Comparison of ENCODE assay signal across 1 cellular context in the genomic region with DNA sequence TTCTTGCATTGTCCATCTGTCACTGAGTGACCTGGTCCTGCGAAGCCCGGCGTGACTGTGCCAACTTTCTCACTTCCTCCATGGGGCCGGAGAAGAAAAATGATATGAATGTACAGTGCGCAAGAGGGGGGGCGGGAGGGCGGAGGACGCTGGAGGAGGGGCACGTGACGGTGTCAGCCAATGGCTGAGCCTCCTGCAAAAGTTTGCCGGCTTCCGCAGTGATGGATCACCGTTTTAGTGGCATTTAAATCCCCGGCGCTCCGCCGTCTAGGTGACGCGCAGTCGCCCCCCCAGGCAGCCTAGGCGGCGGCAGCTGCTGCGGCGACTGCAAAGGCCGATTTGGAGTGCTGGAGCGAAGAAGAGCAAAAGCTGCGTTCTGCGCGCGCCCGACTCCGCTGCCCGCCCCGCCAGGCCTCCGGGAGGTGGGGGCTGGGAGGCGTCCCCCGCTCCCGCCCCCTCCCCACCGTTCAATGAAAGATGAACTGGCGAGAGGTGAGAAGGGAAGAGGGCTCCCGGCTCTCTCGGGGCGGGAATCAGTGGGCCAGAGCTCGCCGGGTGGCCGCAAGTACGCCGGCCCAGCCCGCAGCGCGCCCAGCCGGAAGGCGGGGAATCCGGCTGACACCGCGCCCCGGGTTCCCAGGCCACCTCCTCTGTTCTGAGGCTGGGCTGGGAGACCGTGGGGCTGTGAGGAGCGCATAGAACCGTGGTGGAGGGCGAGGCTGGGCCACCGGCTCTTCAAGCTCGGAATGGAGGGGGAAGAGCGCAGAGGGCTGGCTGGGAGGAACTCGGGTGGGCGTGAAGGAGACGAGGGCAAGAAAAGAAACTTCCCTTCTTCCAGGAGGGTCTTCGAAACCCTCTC.
TF ChIP-seq lines count a peak whose summit lies in the region.

A gene (minus strand): TSS at position 104 of the 859 bp plus-strand sequence. CDS start 88 bp downstream, at position 16.

TF ChIP-seq in HepG2, 621 proteins besides CTCF, POLR2A, EP300 and RAD21 (continued from another document and continues in another):
- TF ChIP-seq AGO1 (IDR thresholded peaks at IDR 0.05; ENCODE audit: low read depth, low read length, poor library complexity, severe bottlenecking) (peak; percentile 26), U2AF1 (optimal IDR thresholded peaks at IDR 0.05; ENCODE audit: low read depth, low read length) (no peak), IKZF4 (CRISPR knock-in tag; IDR thresholded peaks at IDR 0.05; ENCODE audit: borderline replicate concordance, low read depth, not compliant biosample characterization) (no peak), FIP1L1 (IDR thresholded peaks at IDR 0.05; ENCODE audit: borderline replicate concordance, insufficient read depth, low read depth, low read length) (no peak), FOXP1 (IDR thresholded peaks at IDR 0.05) (no peak), FOXP1 (CRISPR knock-in tag; IDR thresholded peaks at IDR 0.05) (no peak), ZNF839 (CRISPR knock-in tag; IDR thresholded peaks at IDR 0.05; ENCODE audit: borderline replicate concordance) (no peak), RBFOX2 (IDR thresholded peaks at IDR 0.05; ENCODE audit: low read depth, low read length) (0 out of 2 replicates have a peak, but pooled peaks have one; percentile 14), ZSCAN31 (CRISPR knock-in tag; IDR thresholded peaks at IDR 0.05; ENCODE audit: low read depth) (no peak), GTF2F1 (IDR thresholded peaks at IDR 0.05; ENCODE audit: low read length) (no peak), ZNF775 (CRISPR knock-in tag; IDR thresholded peaks at IDR 0.05; ENCODE audit: borderline replicate concordance) (no peak), ESRRA (CRISPR knock-in tag; IDR thresholded peaks at IDR 0.05; ENCODE audit: low read depth) (no peak), HNRNPUL1 (IDR thresholded peaks at IDR 0.05; ENCODE audit: low read depth, low read length) (no peak), YY1 (IDR thresholded peaks at IDR 0.05; ENCODE audit: insufficient read depth, insufficient replicate concordance, low read depth, low read length) (no peak), KLF15 (CRISPR knock-in tag; IDR thresholded peaks at IDR 0.05; ENCODE audit: borderline replicate concordance) (no peak), ZNF367 (CRISPR knock-in tag; IDR thresholded peaks at IDR 0.05; ENCODE audit: borderline replicate concordance) (peak; percentile 71; the same call in 1 of the 2 replicates), ZNF777 (CRISPR knock-in tag; IDR thresholded peaks at IDR 0.05) (peak; percentile 57; the same call in 1 of the 2 replicates), IRX3 (CRISPR knock-in tag; IDR thresholded peaks at IDR 0.05; ENCODE audit: borderline replicate concordance, low read depth) (no peak), MAFK (conservative IDR thresholded peaks at IDR 0.05 in 1 of 2, IDR thresholded peaks at IDR 0.05 in 1 of 2; ENCODE audit: low read length in 2 of 2) (no peak), KAT8 (CRISPR knock-in tag; IDR thresholded peaks at IDR 0.05) (0 out of 2 replicates have a peak, but pooled peaks have one; percentile 58), NFIC (IDR thresholded peaks at IDR 0.05; ENCODE audit: low read length) (no peak), YEATS4 (CRISPR knock-in tag; IDR thresholded peaks at IDR 0.05; ENCODE audit: borderline replicate concordance) (peak; percentile 21; the same call in 1 of the 2 replicates), TGIF2 (CRISPR knock-in tag; IDR thresholded peaks at IDR 0.05) (no peak), RORA (CRISPR knock-in tag; IDR thresholded peaks at IDR 0.05) (no peak), NFKBIZ (CRISPR knock-in tag; IDR thresholded peaks at IDR 0.05) (no peak), ZNF772 (CRISPR knock-in tag; IDR thresholded peaks at IDR 0.05) (no peak), ZNF883 (CRISPR knock-in tag; IDR thresholded peaks at IDR 0.05; ENCODE audit: not compliant biosample characterization) (peak; percentile 45), NFYC (CRISPR knock-in tag; IDR thresholded peaks at IDR 0.05) (peak; percentile 70), ZNF431 (CRISPR knock-in tag; IDR thresholded peaks at IDR 0.05; ENCODE audit: borderline replicate concordance, low read depth) (no peak), CEBPG (CRISPR knock-in tag; IDR thresholded peaks at IDR 0.05) (no peak), ZKSCAN5 (CRISPR knock-in tag; IDR thresholded peaks at IDR 0.05) (no peak), ZNF629 (CRISPR knock-in tag; conservative IDR thresholded peaks at IDR 0.05) (no peak), PPARG (CRISPR knock-in tag; conservative IDR thresholded peaks at IDR 0.05) (no peak), KDM5A (IDR thresholded peaks at IDR 0.05; ENCODE audit: borderline replicate concordance, low read length) (no peak), ZNF138 (CRISPR knock-in tag; IDR thresholded peaks at IDR 0.05; ENCODE audit: low read depth) (no peak), PRPF4 (IDR thresholded peaks at IDR 0.05; ENCODE audit: low read depth, low read length, poor library complexity, severe bottlenecking) (no peak)
- TF ChIP-seq, protein P1, sequence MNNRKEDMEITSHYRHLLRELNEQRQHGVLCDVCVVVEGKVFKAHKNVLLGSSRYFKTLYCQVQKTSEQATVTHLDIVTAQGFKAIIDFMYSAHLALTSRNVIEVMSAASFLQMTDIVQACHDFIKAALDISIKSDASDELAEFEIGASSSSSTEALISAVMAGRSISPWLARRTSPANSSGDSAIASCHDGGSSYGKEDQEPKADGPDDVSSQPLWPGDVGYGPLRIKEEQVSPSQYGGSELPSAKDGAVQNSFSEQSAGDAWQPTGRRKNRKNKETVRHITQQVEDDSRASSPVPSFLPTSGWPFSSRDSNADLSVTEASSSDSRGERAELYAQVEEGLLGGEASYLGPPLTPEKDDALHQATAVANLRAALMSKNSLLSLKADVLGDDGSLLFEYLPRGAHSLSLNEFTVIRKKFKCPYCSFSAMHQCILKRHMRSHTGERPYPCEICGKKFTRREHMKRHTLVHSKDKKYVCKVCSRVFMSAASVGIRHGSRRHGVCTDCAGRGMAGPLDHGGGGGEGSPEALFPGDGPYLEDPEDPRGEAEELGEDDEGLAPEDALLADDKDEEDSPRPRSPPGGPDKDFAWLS (CRISPR knock-in tag; IDR thresholded peaks at IDR 0.05; ENCODE audit: borderline replicate concordance), result no peak
- TF ChIP-seq, protein P2, sequence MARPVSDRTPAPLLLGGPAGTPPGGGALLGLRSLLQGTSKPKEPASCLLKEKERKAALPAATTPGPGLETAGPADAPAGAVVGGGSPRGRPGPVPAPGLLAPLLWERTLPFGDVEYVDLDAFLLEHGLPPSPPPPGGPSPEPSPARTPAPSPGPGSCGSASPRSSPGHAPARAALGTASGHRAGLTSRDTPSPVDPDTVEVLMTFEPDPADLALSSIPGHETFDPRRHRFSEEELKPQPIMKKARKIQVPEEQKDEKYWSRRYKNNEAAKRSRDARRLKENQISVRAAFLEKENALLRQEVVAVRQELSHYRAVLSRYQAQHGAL (CRISPR knock-in tag; IDR thresholded peaks at IDR 0.05; ENCODE audit: not compliant biosample characterization), result no peak
- TF ChIP-seq, protein P3, sequence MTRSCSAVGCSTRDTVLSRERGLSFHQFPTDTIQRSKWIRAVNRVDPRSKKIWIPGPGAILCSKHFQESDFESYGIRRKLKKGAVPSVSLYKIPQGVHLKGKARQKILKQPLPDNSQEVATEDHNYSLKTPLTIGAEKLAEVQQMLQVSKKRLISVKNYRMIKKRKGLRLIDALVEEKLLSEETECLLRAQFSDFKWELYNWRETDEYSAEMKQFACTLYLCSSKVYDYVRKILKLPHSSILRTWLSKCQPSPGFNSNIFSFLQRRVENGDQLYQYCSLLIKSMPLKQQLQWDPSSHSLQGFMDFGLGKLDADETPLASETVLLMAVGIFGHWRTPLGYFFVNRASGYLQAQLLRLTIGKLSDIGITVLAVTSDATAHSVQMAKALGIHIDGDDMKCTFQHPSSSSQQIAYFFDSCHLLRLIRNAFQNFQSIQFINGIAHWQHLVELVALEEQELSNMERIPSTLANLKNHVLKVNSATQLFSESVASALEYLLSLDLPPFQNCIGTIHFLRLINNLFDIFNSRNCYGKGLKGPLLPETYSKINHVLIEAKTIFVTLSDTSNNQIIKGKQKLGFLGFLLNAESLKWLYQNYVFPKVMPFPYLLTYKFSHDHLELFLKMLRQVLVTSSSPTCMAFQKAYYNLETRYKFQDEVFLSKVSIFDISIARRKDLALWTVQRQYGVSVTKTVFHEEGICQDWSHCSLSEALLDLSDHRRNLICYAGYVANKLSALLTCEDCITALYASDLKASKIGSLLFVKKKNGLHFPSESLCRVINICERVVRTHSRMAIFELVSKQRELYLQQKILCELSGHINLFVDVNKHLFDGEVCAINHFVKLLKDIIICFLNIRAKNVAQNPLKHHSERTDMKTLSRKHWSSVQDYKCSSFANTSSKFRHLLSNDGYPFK (CRISPR knock-in tag; IDR thresholded peaks at IDR 0.05; ENCODE audit: borderline replicate concordance), result no peak
- TF ChIP-seq, protein P4, sequence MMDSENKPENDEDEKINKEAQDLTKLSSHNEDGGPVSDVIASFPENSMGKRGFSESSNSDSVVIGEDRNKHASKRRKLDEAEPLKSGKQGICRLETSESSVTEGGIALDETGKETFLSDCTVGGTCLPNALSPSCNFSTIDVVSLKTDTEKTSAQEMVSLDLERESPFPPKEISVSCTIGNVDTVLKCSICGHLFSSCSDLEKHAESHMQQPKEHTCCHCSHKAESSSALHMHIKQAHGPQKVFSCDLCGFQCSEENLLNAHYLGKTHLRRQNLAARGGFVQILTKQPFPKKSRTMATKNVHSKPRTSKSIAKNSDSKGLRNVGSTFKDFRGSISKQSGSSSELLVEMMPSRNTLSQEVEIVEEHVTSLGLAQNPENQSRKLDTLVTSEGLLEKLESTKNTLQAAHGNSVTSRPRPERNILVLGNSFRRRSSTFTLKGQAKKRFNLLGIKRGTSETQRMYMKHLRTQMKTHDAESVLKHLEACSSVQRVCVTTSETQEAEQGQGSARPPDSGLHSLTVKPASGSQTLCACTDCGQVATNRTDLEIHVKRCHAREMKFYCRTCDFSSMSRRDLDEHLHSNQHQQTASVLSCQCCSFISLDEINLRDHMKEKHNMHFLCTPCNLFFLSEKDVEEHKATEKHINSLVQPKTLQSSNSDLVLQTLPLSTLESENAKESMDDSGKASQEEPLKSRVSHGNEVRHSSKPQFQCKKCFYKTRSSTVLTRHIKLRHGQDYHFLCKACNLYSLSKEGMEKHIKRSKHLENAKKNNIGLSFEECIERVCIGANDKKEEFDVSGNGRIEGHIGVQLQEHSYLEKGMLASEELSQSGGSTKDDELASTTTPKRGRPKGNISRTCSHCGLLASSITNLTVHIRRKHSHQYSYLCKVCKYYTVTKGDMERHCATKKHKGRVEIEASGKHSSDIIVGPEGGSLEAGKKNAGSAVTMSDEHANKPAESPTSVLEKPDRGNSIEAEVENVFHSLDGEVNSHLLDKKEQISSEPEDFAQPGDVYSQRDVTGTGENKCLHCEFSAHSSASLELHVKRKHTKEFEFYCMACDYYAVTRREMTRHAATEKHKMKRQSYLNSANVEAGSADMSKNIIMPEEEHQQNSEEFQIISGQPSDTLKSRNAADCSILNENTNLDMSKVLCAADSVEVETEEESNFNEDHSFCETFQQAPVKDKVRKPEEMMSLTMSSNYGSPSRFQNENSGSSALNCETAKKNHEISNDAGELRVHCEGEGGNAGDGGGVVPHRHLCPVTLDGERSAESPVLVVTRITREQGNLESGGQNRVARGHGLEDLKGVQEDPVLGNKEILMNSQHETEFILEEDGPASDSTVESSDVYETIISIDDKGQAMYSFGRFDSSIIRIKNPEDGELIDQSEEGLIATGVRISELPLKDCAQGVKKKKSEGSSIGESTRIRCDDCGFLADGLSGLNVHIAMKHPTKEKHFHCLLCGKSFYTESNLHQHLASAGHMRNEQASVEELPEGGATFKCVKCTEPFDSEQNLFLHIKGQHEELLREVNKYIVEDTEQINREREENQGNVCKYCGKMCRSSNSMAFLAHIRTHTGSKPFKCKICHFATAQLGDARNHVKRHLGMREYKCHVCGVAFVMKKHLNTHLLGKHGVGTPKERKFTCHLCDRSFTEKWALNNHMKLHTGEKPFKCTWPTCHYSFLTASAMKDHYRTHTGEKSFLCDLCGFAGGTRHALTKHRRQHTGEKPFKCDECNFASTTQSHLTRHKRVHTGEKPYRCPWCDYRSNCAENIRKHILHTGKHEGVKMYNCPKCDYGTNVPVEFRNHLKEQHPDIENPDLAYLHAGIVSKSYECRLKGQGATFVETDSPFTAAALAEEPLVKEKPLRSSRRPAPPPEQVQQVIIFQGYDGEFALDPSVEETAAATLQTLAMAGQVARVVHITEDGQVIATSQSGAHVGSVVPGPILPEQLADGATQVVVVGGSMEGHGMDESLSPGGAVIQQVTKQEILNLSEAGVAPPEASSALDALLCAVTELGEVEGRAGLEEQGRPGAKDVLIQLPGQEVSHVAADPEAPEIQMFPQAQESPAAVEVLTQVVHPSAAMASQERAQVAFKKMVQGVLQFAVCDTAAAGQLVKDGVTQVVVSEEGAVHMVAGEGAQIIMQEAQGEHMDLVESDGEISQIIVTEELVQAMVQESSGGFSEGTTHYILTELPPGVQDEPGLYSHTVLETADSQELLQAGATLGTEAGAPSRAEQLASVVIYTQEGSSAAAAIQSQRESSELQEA (CRISPR knock-in tag; IDR thresholded peaks at IDR 0.05; ENCODE audit: not compliant biosample characterization), result no peak
- TF ChIP-seq, protein P5, sequence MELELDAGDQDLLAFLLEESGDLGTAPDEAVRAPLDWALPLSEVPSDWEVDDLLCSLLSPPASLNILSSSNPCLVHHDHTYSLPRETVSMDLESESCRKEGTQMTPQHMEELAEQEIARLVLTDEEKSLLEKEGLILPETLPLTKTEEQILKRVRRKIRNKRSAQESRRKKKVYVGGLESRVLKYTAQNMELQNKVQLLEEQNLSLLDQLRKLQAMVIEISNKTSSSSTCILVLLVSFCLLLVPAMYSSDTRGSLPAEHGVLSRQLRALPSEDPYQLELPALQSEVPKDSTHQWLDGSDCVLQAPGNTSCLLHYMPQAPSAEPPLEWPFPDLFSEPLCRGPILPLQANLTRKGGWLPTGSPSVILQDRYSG (CRISPR knock-in tag; IDR thresholded peaks at IDR 0.05), result no peak
- TF ChIP-seq, protein P6, sequence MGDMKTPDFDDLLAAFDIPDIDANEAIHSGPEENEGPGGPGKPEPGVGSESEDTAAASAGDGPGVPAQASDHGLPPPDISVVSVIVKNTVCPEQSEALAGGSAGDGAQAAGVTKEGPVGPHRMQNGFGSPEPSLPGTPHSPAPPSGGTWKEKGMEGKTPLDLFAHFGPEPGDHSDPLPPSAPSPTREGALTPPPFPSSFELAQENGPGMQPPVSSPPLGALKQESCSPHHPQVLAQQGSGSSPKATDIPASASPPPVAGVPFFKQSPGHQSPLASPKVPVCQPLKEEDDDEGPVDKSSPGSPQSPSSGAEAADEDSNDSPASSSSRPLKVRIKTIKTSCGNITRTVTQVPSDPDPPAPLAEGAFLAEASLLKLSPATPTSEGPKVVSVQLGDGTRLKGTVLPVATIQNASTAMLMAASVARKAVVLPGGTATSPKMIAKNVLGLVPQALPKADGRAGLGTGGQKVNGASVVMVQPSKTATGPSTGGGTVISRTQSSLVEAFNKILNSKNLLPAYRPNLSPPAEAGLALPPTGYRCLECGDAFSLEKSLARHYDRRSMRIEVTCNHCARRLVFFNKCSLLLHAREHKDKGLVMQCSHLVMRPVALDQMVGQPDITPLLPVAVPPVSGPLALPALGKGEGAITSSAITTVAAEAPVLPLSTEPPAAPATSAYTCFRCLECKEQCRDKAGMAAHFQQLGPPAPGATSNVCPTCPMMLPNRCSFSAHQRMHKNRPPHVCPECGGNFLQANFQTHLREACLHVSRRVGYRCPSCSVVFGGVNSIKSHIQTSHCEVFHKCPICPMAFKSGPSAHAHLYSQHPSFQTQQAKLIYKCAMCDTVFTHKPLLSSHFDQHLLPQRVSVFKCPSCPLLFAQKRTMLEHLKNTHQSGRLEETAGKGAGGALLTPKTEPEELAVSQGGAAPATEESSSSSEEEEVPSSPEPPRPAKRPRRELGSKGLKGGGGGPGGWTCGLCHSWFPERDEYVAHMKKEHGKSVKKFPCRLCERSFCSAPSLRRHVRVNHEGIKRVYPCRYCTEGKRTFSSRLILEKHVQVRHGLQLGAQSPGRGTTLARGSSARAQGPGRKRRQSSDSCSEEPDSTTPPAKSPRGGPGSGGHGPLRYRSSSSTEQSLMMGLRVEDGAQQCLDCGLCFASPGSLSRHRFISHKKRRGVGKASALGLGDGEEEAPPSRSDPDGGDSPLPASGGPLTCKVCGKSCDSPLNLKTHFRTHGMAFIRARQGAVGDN (CRISPR knock-in tag; IDR thresholded peaks at IDR 0.05), result peak; percentile 57
